1 cellular context compared by ENCODE assay signal in genomic region chr2:119694994-119695521, GRCh38.
TF ChIP-seq lines count a peak whose summit lies in the region.

No MANE protein-coding gene starts in this region.

TF ChIP-seq in HepG2, 621 proteins besides CTCF, POLR2A, EP300 and RAD21 (continued from another document):
- no peak for TF ChIP-seq ZNF224 (CRISPR knock-in tag; IDR thresholded peaks at IDR 0.05)
- peak; percentile 24; the same call in 1 of the 2 replicates for TF ChIP-seq BCL6 (CRISPR knock-in tag; IDR thresholded peaks at IDR 0.05)
- TF ChIP-seq HNF4G (IDR thresholded peaks at IDR 0.05; ENCODE audit: borderline replicate concordance, low read depth, low read length) = no peak
- TF ChIP-seq HNF4G (CRISPR knock-in tag; IDR thresholded peaks at IDR 0.05; ENCODE audit: borderline replicate concordance, low read depth) = no peak
- no peak for TF ChIP-seq ZNF333 (CRISPR knock-in tag; IDR thresholded peaks at IDR 0.05; ENCODE audit: borderline replicate concordance)
- peak; percentile 87 for TF ChIP-seq ZNF652 (CRISPR knock-in tag; IDR thresholded peaks at IDR 0.05; ENCODE audit: borderline replicate concordance, low read depth)
- TF ChIP-seq PHF21A (CRISPR knock-in tag; IDR thresholded peaks at IDR 0.05) = 0 out of 2 replicates have a peak, but pooled peaks have one; percentile 44
- no peak for TF ChIP-seq ZNF564 (CRISPR knock-in tag; IDR thresholded peaks at IDR 0.05)
- TF ChIP-seq RFX1 (IDR thresholded peaks at IDR 0.05) = peak; percentile 36; the same call in 1 of the 2 replicates
- TF ChIP-seq IRF9 (CRISPR knock-in tag; IDR thresholded peaks at IDR 0.05; ENCODE audit: borderline replicate concordance) = peak; percentile 67; the same call in 1 of the 2 replicates
- no peak for TF ChIP-seq ZNF878 (CRISPR knock-in tag; IDR thresholded peaks at IDR 0.05)
- no peak for TF ChIP-seq REL (CRISPR knock-in tag; conservative IDR thresholded peaks at IDR 0.05)
- TF ChIP-seq THAP8 (CRISPR knock-in tag; IDR thresholded peaks at IDR 0.05; ENCODE audit: borderline replicate concordance) = no peak
- TF ChIP-seq TEAD3 (CRISPR knock-in tag; optimal IDR thresholded peaks at IDR 0.05; ENCODE audit: borderline replicate concordance) = peak; percentile 54
- TF ChIP-seq SIX1 (CRISPR knock-in tag; IDR thresholded peaks at IDR 0.05; ENCODE audit: borderline replicate concordance) = peak; percentile 25; the same call in 1 of the 2 replicates
- 0 out of 2 replicates have a peak, but pooled peaks have one; percentile 5 for TF ChIP-seq ZFY (CRISPR knock-in tag; IDR thresholded peaks at IDR 0.05)
- TF ChIP-seq FLYWCH1 (CRISPR knock-in tag; IDR thresholded peaks at IDR 0.05) = 0 out of 2 replicates have a peak, but pooled peaks have one; percentile 80
- TF ChIP-seq GATA4 (IDR thresholded peaks at IDR 0.05; ENCODE audit: borderline replicate concordance, low read depth) = no peak
- TF ChIP-seq PRPF4 (IDR thresholded peaks at IDR 0.05; ENCODE audit: low read depth, low read length, poor library complexity, severe bottlenecking) = no peak
- 0 out of 2 replicates have a peak, but pooled peaks have one; percentile 10 for TF ChIP-seq FOXC1 (CRISPR knock-in tag; IDR thresholded peaks at IDR 0.05; ENCODE audit: borderline replicate concordance)
- TF ChIP-seq PPARG (CRISPR knock-in tag; conservative IDR thresholded peaks at IDR 0.05) = no peak
- TF ChIP-seq NR2F6 (IDR thresholded peaks at IDR 0.05) = no peak
- peak; percentile 36; the same call in 1 of the 2 replicates for TF ChIP-seq NR2F6 (CRISPR knock-in tag; IDR thresholded peaks at IDR 0.05)
- TF ChIP-seq ZNF619 (CRISPR knock-in tag; IDR thresholded peaks at IDR 0.05) = 0 out of 2 replicates have a peak, but pooled peaks have one; percentile 24
- TF ChIP-seq SAFB2 (CRISPR knock-in tag; IDR thresholded peaks at IDR 0.05; ENCODE audit: borderline replicate concordance, low read depth) = peak; percentile 67; the same call in 1 of the 2 replicates
- TF ChIP-seq SNAPC5 (CRISPR knock-in tag; IDR thresholded peaks at IDR 0.05; ENCODE audit: borderline replicate concordance) = no peak
- TF ChIP-seq RCOR2 (CRISPR knock-in tag; IDR thresholded peaks at IDR 0.05) = no peak
- TF ChIP-seq ZSCAN21 (CRISPR knock-in tag; IDR thresholded peaks at IDR 0.05; ENCODE audit: borderline replicate concordance) = 0 out of 2 replicates have a peak, but pooled peaks have one; percentile 35
- TF ChIP-seq ARID5B (CRISPR knock-in tag; IDR thresholded peaks at IDR 0.05) = peak; percentile 66
- TF ChIP-seq ZNF501 (CRISPR knock-in tag; IDR thresholded peaks at IDR 0.05) = peak; percentile 72
- TF ChIP-seq KLF12 (CRISPR knock-in tag; IDR thresholded peaks at IDR 0.05; ENCODE audit: borderline replicate concordance) = no peak
- 0 out of 2 replicates have a peak, but pooled peaks have one; percentile 43 for TF ChIP-seq SP4 (CRISPR knock-in tag; IDR thresholded peaks at IDR 0.05)
- TF ChIP-seq ATAD3A (CRISPR knock-in tag; IDR thresholded peaks at IDR 0.05) = no peak
- 0 out of 2 replicates have a peak, but pooled peaks have one; percentile 46 for TF ChIP-seq ZNF772 (CRISPR knock-in tag; IDR thresholded peaks at IDR 0.05)
- no peak for TF ChIP-seq ZNF318 (CRISPR knock-in tag; IDR thresholded peaks at IDR 0.05)
- no peak for TF ChIP-seq BATF2 (CRISPR knock-in tag; IDR thresholded peaks at IDR 0.05)
- no peak for TF ChIP-seq SRSF4 (IDR thresholded peaks at IDR 0.05; ENCODE audit: low read depth, low read length, poor library complexity, severe bottlenecking)
- 0 out of 2 replicates have a peak, but pooled peaks have one; percentile 32 for TF ChIP-seq ZNF749 (CRISPR knock-in tag; IDR thresholded peaks at IDR 0.05; ENCODE audit: borderline replicate concordance)
- no peak for TF ChIP-seq ZNF33A (CRISPR knock-in tag; IDR thresholded peaks at IDR 0.05; ENCODE audit: borderline replicate concordance)
- TF ChIP-seq BRD4 (CRISPR knock-in tag; IDR thresholded peaks at IDR 0.05) = no peak
- TF ChIP-seq ZNF788 (CRISPR knock-in tag; IDR thresholded peaks at IDR 0.05; ENCODE audit: borderline replicate concordance) = no peak
- 0 out of 2 replicates have a peak, but pooled peaks have one; percentile 44 for TF ChIP-seq THAP11 (CRISPR knock-in tag; IDR thresholded peaks at IDR 0.05)
- TF ChIP-seq ZNF615 (CRISPR knock-in tag; IDR thresholded peaks at IDR 0.05; ENCODE audit: borderline replicate concordance) = no peak
- TF ChIP-seq POGK (CRISPR knock-in tag; conservative IDR thresholded peaks at IDR 0.05) = no peak
- TF ChIP-seq GLI4 (CRISPR knock-in tag; IDR thresholded peaks at IDR 0.05; ENCODE audit: borderline replicate concordance) = no peak
- peak; percentile 40; the same call in 1 of the 2 replicates for TF ChIP-seq HDAC1 (CRISPR knock-in tag; IDR thresholded peaks at IDR 0.05)
- 0 out of 2 replicates have a peak, but pooled peaks have one; percentile 39 for TF ChIP-seq HIVEP1 (CRISPR knock-in tag; IDR thresholded peaks at IDR 0.05)
